In genomic region chr7:151518781-151519044, GRCh38 we compare ENCODE assay signal across 8 cellular contexts. TPM values are rescaled to one million over a fixed set of nuclear protein-coding genes. Genes with fewer than 3 reads are reported as not detected.
DNase-seq lines count a peak whose midpoint lies in the region; FAIRE-seq and TF ChIP-seq lines count a peak whose summit lies in the region.

No MANE protein-coding gene starts in this region.

- H3K4me1 Mint-ChIP-seq in CD4-positive, alpha-beta memory T cell, result peaks cover 36 to 57% (median 47%) of the 10 kb centered on the region in 4 donors
- peaks cover 16% of the 10 kb centered on the region for H3K4me1 Mint-ChIP-seq in neural progenitor cell

- peak overlapping the region; percentile 86 to 99 (median 95) for H3K9ac ChIP-seq in H1 (replicated peaks in 1 of 4; ENCODE audit: extremely low read depth in 1 of 4, low read depth in 3 of 4, low read length in 3 of 4)
- H3K9ac ChIP-seq in neural progenitor cell, result peak overlapping the region; percentile 95

- no peak overlapping the region for H2BK20ac ChIP-seq in H1 (ENCODE audit: low read length)

- peaks cover 11% of the 10 kb centered on the region for H3K23me2 ChIP-seq in H1 (ENCODE audit: low read depth, low read length)

- no peaks in the 10 kb centered on the region for H3K36me3 ChIP-seq in CD4-positive, alpha-beta memory T cell (ENCODE audit: insufficient read depth, low read length)
- H3K36me3 ChIP-seq in H1 (ENCODE audit: control insufficient read depth in 2 of 4, insufficient read depth in 4 of 4, low read length in 3 of 4) (no peaks in the 10 kb centered on the region), neural progenitor cell (no peaks in the 10 kb centered on the region)

- POLR2A ChIA-PET in CD4-positive, alpha-beta memory T cell (lab: Charles Lee; ENCODE audit: partially characterized antibody), result interaction anchor here (1.0 to 3.8 kb wide), 3 partner anchors 14 to 358 kb away, joined by 3 to 45 read pairs (median 9); partner anchors contain the start of gene PRKAG2
- POLR2A ChIA-PET in H1 (lab: Charles Lee; ENCODE audit: partially characterized antibody), result interaction anchor here (0.6 to 6.3 kb wide), 4 partner anchors 13 to 58 kb away, joined by 3 to 42 read pairs (median 5); no protein-coding TSS in a partner anchor

- H3K79me2 ChIP-seq in H1 (ENCODE audit: control insufficient read depth in 1 of 2, insufficient read depth in 2 of 2, low read length in 2 of 2) (peaks cover 41 to 53% of the 10 kb centered on the region in 2 experiments), neural progenitor cell (ENCODE audit: low read depth) (peaks cover 55% of the 10 kb centered on the region)

- H3K9me3 Mint-ChIP-seq in CD4-positive, alpha-beta memory T cell, result peaks cover 0 to 2% (median 0%) of the 10 kb centered on the region in 8 donors
- peaks cover 18% of the 10 kb centered on the region for H3K9me3 Mint-ChIP-seq in neural progenitor cell

- no peak overlapping the region for H2BK120ac ChIP-seq in H1 (replicated peaks; ENCODE audit: low read depth, low read length)

- peak overlapping the region; percentile 93 to 100 (median 94) for H3K27ac Mint-ChIP-seq in CD4-positive, alpha-beta memory T cell
- H3K27ac Mint-ChIP-seq in neural progenitor cell, result peak overlapping the region; percentile 95

- peak overlapping the region; percentile 80 for H3K27ac ChIP-seq in CD4-positive, alpha-beta memory T cell (ENCODE audit: low read depth, low read length)
- H3K27ac ChIP-seq in H1 (ENCODE audit: low read depth, low read length) (peak overlapping the region; percentile 97; the same call in 1 of the 2 replicates), neural progenitor cell (peak overlapping the region; percentile 97)

- CTCF ChIA-PET in CD4-positive, alpha-beta memory T cell (lab: Charles Lee; ENCODE audit: partially characterized antibody), result interaction anchor here (1.2 kb wide), 1 partner anchor 264 kb away, joined by 3 read pairs; no protein-coding TSS in a partner anchor
- CTCF ChIA-PET in H1 (lab: Charles Lee; ENCODE audit: partially characterized antibody), result interaction anchor here (1.1 to 1.2 kb wide), 2 partner anchors 10 to 18 kb away, joined by 5 to 6 read pairs; no protein-coding TSS in a partner anchor

- no peak for TF ChIP-seq EP300 in H1 (IDR thresholded peaks at IDR 0.05; ENCODE audit: borderline replicate concordance in 1 of 2, low read depth in 2 of 2, low read length in 2 of 2)

- TF ChIP-seq POLR2A in H1 (IDR thresholded peaks at IDR 0.05; ENCODE audit: control extremely low read depth in 1 of 2, low read depth in 2 of 2, low read length in 2 of 2), result no peak

- H3K4me1 ChIP-seq in CD4-positive, alpha-beta memory T cell (ENCODE audit: insufficient read depth, low read length), result peaks cover 56% of the 10 kb centered on the region
- peaks cover 2 to 14% (median 6%) of the 10 kb centered on the region in 4 experiments; a peak in 4 of 7 replicates for H3K4me1 ChIP-seq in H1 (replicated peaks in 1 of 4; ENCODE audit: control insufficient read depth in 3 of 4, insufficient read depth in 4 of 4, low read length in 3 of 4)
- H3K4me1 ChIP-seq in neural progenitor cell, result peaks cover 10% of the 10 kb centered on the region

- no peak for DNase-seq in CD4-positive, alpha-beta memory T cell
- DNase-seq in NCI-H1092 (lab: John Stamatoyannopoulos, UW) (peak; percentile 26), H1 (ENCODE audit: low read depth in 1 of 2, low spot score in 2 of 2) (no peak), neural progenitor cell (ENCODE audit: low spot score) (peak; percentile 49), DMS153 (lab: John Stamatoyannopoulos, UW) (no peak), RCC 7860 (ENCODE audit: low spot score) (no peak), cerebellar cortex (ENCODE audit: low spot score) (no peak), EL (no peak)

- H3K79me1 ChIP-seq in H1 (ENCODE audit: low read depth, low read length), result peaks cover 5% of the 10 kb centered on the region

- no peak overlapping the region for H3K4ac ChIP-seq in H1 (replicated peaks; ENCODE audit: insufficient read length, low read depth, low read length)

- TF ChIP-seq CTCF in H1 (IDR thresholded peaks at IDR 0.05; ENCODE audit: control extremely low read depth in 1 of 3, insufficient read depth in 1 of 3, low read depth in 1 of 3, low read length in 3 of 3), result no peak
- no peak for TF ChIP-seq CTCF in neural progenitor cell (IDR thresholded peaks at IDR 0.05)

- H2AFZ ChIP-seq in H1 (ENCODE audit: low read length) (no peak overlapping the region), neural progenitor cell (replicated peaks) (no peak overlapping the region)

- H3K23ac ChIP-seq in H1 (ENCODE audit: insufficient read length), result no peak overlapping the region

- H3K4me3 Mint-ChIP-seq in CD4-positive, alpha-beta memory T cell, result peak overlapping the region; percentile 90 to 96 (median 94)
- peak overlapping the region; percentile 97 for H3K4me3 Mint-ChIP-seq in neural progenitor cell

- FAIRE-seq in H1 (lab: Jason Lieb, UNC) (no peak), RCC 7860 (lab: Jason Lieb, UNC) (no peak)

- H3K4me2 ChIP-seq in H1 (ENCODE audit: insufficient read depth in 1 of 2, low read depth in 2 of 2, low read length in 2 of 2) (peak overlapping the region; percentile 91 to 92), neural progenitor cell (peak overlapping the region; percentile 87)

- no peak for TF ChIP-seq RAD21 in H1 (IDR thresholded peaks at IDR 0.05 in 1 of 2, conservative IDR thresholded peaks at IDR 0.05 in 1 of 2; ENCODE audit: low read depth in 2 of 2, low read length in 2 of 2)

- H3K27me3 Mint-ChIP-seq in CD4-positive, alpha-beta memory T cell, result peaks cover 0 to 1% of the 10 kb centered on the region in 2 donors
- H3K27me3 Mint-ChIP-seq in neural progenitor cell (ENCODE audit: insufficient read depth, low read depth), result peaks cover 9% of the 10 kb centered on the region

- no peak overlapping the region for H2BK5ac ChIP-seq in H1 (ENCODE audit: low read depth, low read length)

- WGBS in H1 (ENCODE audit: extremely low coverage in 1 of 2, insufficient coverage in 1 of 2, insufficient read length in 1 of 2, insufficient replicate concordance in 2 of 2, low coverage in 1 of 2, low lambda C conversion rate in 2 of 2, missing lambda C conversion rate in 1 of 2), 2 experiments, result 1% methylated on average over 9 of the region's 11 CpGs; no CpG with 5 or more reads in 1 of the 2 experiments

- no peak overlapping the region for H4K91ac ChIP-seq in H1 (replicated peaks; ENCODE audit: insufficient read length, low read length)

- no peak overlapping the region for H2BK12ac ChIP-seq in H1 (ENCODE audit: low read depth, low read length)

- intact Hi-C loops in CD4-positive, alpha-beta memory T cell (cut with micrococcal nuclease), result loop anchor here (1.0 to 10.0 kb wide), 7 partner anchors 36 to 418 kb away; no protein-coding TSS in a partner anchor

- H2AK5ac ChIP-seq in H1 (ENCODE audit: low read depth, low read length), result no peak overlapping the region

- H3K36me3 Mint-ChIP-seq in CD4-positive, alpha-beta memory T cell, result peaks cover 0 to 12% of the 10 kb centered on the region in 2 donors
- peaks cover 26% of the 10 kb centered on the region for H3K36me3 Mint-ChIP-seq in neural progenitor cell

- no peaks in the 10 kb centered on the region for H3K9me3 ChIP-seq in CD4-positive, alpha-beta memory T cell (ENCODE audit: control insufficient read depth in 1 of 2, low read length in 2 of 2)
- peaks cover 0 to 2% of the 10 kb centered on the region in 2 experiments; a peak in 1 of 4 replicates for H3K9me3 ChIP-seq in H1 (ENCODE audit: insufficient read depth in 2 of 2, low read depth in 1 of 2, low read length in 1 of 2)
- H3K9me3 ChIP-seq in neural progenitor cell (ENCODE audit: low read depth), result no peaks in the 10 kb centered on the region

- H3K27me3 ChIP-seq in CD4-positive, alpha-beta memory T cell (ENCODE audit: insufficient read depth, low read length), result no peaks in the 10 kb centered on the region
- H3K27me3 ChIP-seq in H1 (replicated peaks in 1 of 4; ENCODE audit: control insufficient read depth in 3 of 4, extremely low read depth in 1 of 4, insufficient read depth in 3 of 4, low read length in 3 of 4) (peaks cover 0 to 5% (median 4%) of the 10 kb centered on the region in 4 experiments; a peak in 2 of 7 replicates), neural progenitor cell (no peaks in the 10 kb centered on the region)

- no peak overlapping the region for H3K56ac ChIP-seq in H1 (replicated peaks; ENCODE audit: insufficient read length, low read depth, low read length)

- no peak overlapping the region for H4K5ac ChIP-seq in H1 (ENCODE audit: insufficient read length, low read depth, low read length)

- H3K4me3 ChIP-seq in CD4-positive, alpha-beta memory T cell (ENCODE audit: low read length in 2 of 2), result peak overlapping the region; percentile 58 to 82
- peak overlapping the region; percentile 96 to 98 (median 97) for H3K4me3 ChIP-seq in H1 (ENCODE audit: extremely low read depth in 1 of 4, insufficient read depth in 2 of 4, low read depth in 3 of 4, low read length in 4 of 4)
- H3K4me3 ChIP-seq in neural progenitor cell, result peak overlapping the region; percentile 86

- H3F3A ChIP-seq in neural progenitor cell (ENCODE audit: low read depth), result no peaks in the 10 kb centered on the region

- H2BK15ac ChIP-seq in H1 (ENCODE audit: low read length), result no peak overlapping the region

- H3K18ac ChIP-seq in H1 (ENCODE audit: extremely low read depth, low read length), result no peak overlapping the region

- peaks cover 22 to 28% of the 10 kb centered on the region in 2 experiments for H4K20me1 ChIP-seq in H1 (replicated peaks in 1 of 2; ENCODE audit: control insufficient read depth in 1 of 2, insufficient read depth in 2 of 2, low read length in 2 of 2)
- H4K20me1 ChIP-seq in neural progenitor cell (ENCODE audit: low read depth), result peaks cover 53% of the 10 kb centered on the region

- H4K8ac ChIP-seq in H1 (ENCODE audit: extremely low read depth, insufficient read depth, low read length), result peak overlapping the region; percentile 98

- no peak overlapping the region for H3K14ac ChIP-seq in H1 (ENCODE audit: insufficient read length)

TF ChIP-seq in H1, 55 proteins besides CTCF, POLR2A, EP300 and RAD21 (continues in another document):
- TF ChIP-seq FOSL1 (IDR thresholded peaks at IDR 0.05; ENCODE audit: insufficient read depth, low read depth, low read length) (no peak), MAFK (IDR thresholded peaks at IDR 0.05; ENCODE audit: low read depth, low read length) (no peak), KDM5A (IDR thresholded peaks at IDR 0.05; ENCODE audit: low read length) (no peak)

RNA-seq across cellular contexts. Expression of gene RHEB, which starts 1.0 kb away (rescaled TPM):
- 10 to 100 TPM; 40.8 to 45.1 TPM for total RNA-seq in CD4-positive, alpha-beta memory T cell
- 10 to 100 TPM; 83.0 to 83.2 TPM for polyA plus RNA-seq in CD4-positive, alpha-beta memory T cell
- 119 and 132 TPM in 2 replicates for total RNA-seq in H1 (2021; fragmentation: NEBNext Ultra II Directional; extraction: Animal tissue kit (Norgen Biotek cat#: 25700))
- 50.4 and 60.8 TPM in 2 replicates for polyA plus RNA-seq in H1 (2011; rRNA removed)
- polyA plus RNA-seq in H1 (2011; cell fraction: cytosol; rRNA removed), result 71.9 TPM
- polyA plus RNA-seq in H1 (2011; cell fraction: nucleus; rRNA removed), result 21.8 TPM
- 65.1 to 143 TPM (median 74.3 TPM) in 4 replicates for polyA plus RNA-seq in H1 (2012, experiment 1 of 2)
- 46.4 TPM for polyA plus RNA-seq in H1 (2012, experiment 2 of 2)
- polyA plus RNA-seq in H1 (2013, experiment 1 of 2), result 69.6 TPM
- polyA plus RNA-seq in H1 (2013, experiment 2 of 2), result 78.9 TPM
- 15.4 and 18.7 TPM in 2 replicates for polyA minus RNA-seq in H1 (2011; rRNA and poly(A)+ RNA removed)
- 37.4 TPM for polyA minus RNA-seq in H1 (2011; cell fraction: cytosol; rRNA and poly(A)+ RNA removed)
- polyA minus RNA-seq in H1 (2011; cell fraction: nucleus; rRNA and poly(A)+ RNA removed), result 26.2 TPM
- total RNA-seq in neural progenitor cell (ENCODE audit: low replicate concordance), result 94.2 and 225 TPM in 2 replicates

Comparison
In these comparisons a context has a peak if more than half of its experiments do, and no peak if none do; other contexts are left out.
1. DNase-seq: peak in NCI-H1092 (single experiment) and neural progenitor cell (single experiment); none in CD4-positive, alpha-beta memory T cell (0 of 5), H1 (0 of 2), DMS153 (single experiment), RCC 7860 (single experiment), cerebellar cortex (single experiment) and EL (single experiment).
2. Peak in every context shown above with its lines, with median percentiles within 50 percentile points of each other: H3K27ac ChIP-seq and H3K4me3 ChIP-seq.